Comparison of ENCODE assay signal across 28 cellular contexts in genomic region chr6:2072450-2072849, GRCh38.
DNase-seq lines count a peak whose midpoint lies in the region; TF ChIP-seq lines count a peak whose summit lies in the region.
"Had no signal": no experiment of that assay in that cellular context is flagged by ENCODE, and none has a peak within 500 bp of the region (broad histone marks: within the 10 kb centered on the region; RNA-seq: fewer than 3 reads in every experiment).

No MANE protein-coding gene starts in this region.

- H3K4me1 ChIP-seq in KMS-11 (ENCODE audit: low read depth, poor library complexity, severe bottlenecking), result peaks cover 12% of the 10 kb centered on the region
- no peaks in the 10 kb centered on the region for H3K4me1 ChIP-seq in CD4-positive, alpha-beta memory T cell (ENCODE audit: insufficient read depth, low read length)
- H3K4me1 ChIP-seq: colonic mucosa, prostate gland, thyroid gland, vagina had no signal

- peaks cover 6% of the 10 kb centered on the region for H3K9me3 Mint-ChIP-seq in activated T-helper 1 cell treated with anti-CD3 and anti-CD28 coated beads, Interleukin-12 subunit alpha, Interleukin-12 subunit beta, Interleukin-2, Interleukin-4 antibody, amounts not matched to agents 30 ng/mL and 10 ng/mL and 1 ng/mL, durations not matched to agents 14 hours and 24 hours and 36 hours
- H3K9me3 Mint-ChIP-seq in CD4-positive, alpha-beta memory T cell, result peaks cover 3 to 23% (median 7%) of the 10 kb centered on the region in 8 donors
- H3K9me3 Mint-ChIP-seq: activated CD4-positive, alpha-beta memory T cell treated with anti-CD3 and anti-CD28 coated beads, Interleukin-2, amount 10 ng/mL, durations not matched to agents 7 days and 5 days had no signal

- H3K27ac Mint-ChIP-seq in activated T-helper 1 cell treated with anti-CD3 and anti-CD28 coated beads, Interleukin-12 subunit alpha, Interleukin-12 subunit beta, Interleukin-2, Interleukin-4 antibody, amounts not matched to agents 30 ng/mL and 10 ng/mL and 1 ng/mL, durations not matched to agents 14 hours and 24 hours and 36 hours, result no peak overlapping the region
- no peak overlapping the region for H3K27ac Mint-ChIP-seq in CD4-positive, alpha-beta memory T cell
- H3K27ac Mint-ChIP-seq: activated CD4-positive, alpha-beta memory T cell treated with anti-CD3 and anti-CD28 coated beads, Interleukin-2, amount 10 ng/mL, durations not matched to agents 7 days and 5 days; activated naive CD8-positive, alpha-beta T cell treated with anti-CD3 and anti-CD28 coated beads, Interleukin-2, amount 10 ng/mL, durations not matched to agents 7 days and 5 days; B cell; IgD-negative memory B cell; stimulated activated naive CD8-positive, alpha-beta T cell treated with anti-CD3 and anti-CD28 coated beads, Interleukin-15, amount 100 ng/mL, for 72 hours had no signal

- no peaks in the 10 kb centered on the region for H3K9me3 ChIP-seq in CD4-positive, alpha-beta memory T cell (ENCODE audit: control insufficient read depth in 1 of 2, low read length in 2 of 2)
- H3K9me3 ChIP-seq: colonic mucosa, neutrophil, prostate gland, thyroid gland, vagina had no signal

- H3K4me3 ChIP-seq in AG04449 (ENCODE audit: low read depth, low read length) (no peak overlapping the region), KMS-11 (IDR thresholded peaks at IDR 0.05; ENCODE audit: insufficient read depth, low read depth, low read length) (no peak overlapping the region)
- no peak overlapping the region for H3K4me3 ChIP-seq in CD4-positive, alpha-beta memory T cell (ENCODE audit: low read length in 2 of 2)
- H3K4me3 ChIP-seq: colonic mucosa, prostate gland, thyroid gland, vagina had no signal

- H3K36me3 ChIP-seq in KMS-11 (ENCODE audit: insufficient read depth), result no peaks in the 10 kb centered on the region
- H3K36me3 ChIP-seq in CD4-positive, alpha-beta memory T cell (ENCODE audit: insufficient read depth, low read length), result no peaks in the 10 kb centered on the region
- H3K36me3 ChIP-seq: colonic mucosa, neutrophil, prostate gland, thyroid gland, vagina had no signal

- POLR2A ChIA-PET in AG04449 (lab: Yijun Ruan, JAX), result no interaction called here
- POLR2A ChIA-PET in CD4-positive, alpha-beta memory T cell (lab: Charles Lee; ENCODE audit: partially characterized antibody), result no interaction called here

- DNase-seq in AG04449 (ENCODE audit: low read depth, low spot score) (peak; percentile 9), brain pericyte (ENCODE audit: low read depth, low spot score) (peak; percentile 76), fibroblast of the conjunctiva (ENCODE audit: low read depth) (peak; percentile 94), NCI-H1105 treated with DMSO at 0.1 percent for 48 hours (lab: John Stamatoyannopoulos, UW) (no peak)
- DNase-seq in activated T-helper 1 cell treated with anti-CD3 and anti-CD28 coated beads, Interleukin-12 subunit alpha, Interleukin-12 subunit beta, Interleukin-2, Interleukin-4 antibody, amounts not matched to agents 30 ng/mL and 10 ng/mL and 1 ng/mL, durations not matched to agents 14 hours and 24 hours and 36 hours (ENCODE audit: low spot score), result no peak
- no peak for DNase-seq in CD4-positive, alpha-beta memory T cell
- DNase-seq in activated CD8-positive, alpha-beta memory T cell treated with anti-CD3 and anti-CD28 coated beads for 24 hours, result no peak
- DNase-seq: activated CD4-positive, alpha-beta memory T cell treated with anti-CD3 and anti-CD28 coated beads, Interleukin-2, amount 10 ng/mL, durations not matched to agents 7 days and 5 days; activated effector memory CD4-positive, alpha-beta T cell treated with anti-CD3 and anti-CD28 coated beads, Interleukin-2, amount 50 U/mL, for 16 hours; activated naive CD8-positive, alpha-beta T cell treated with anti-CD3 and anti-CD28 coated beads, Interleukin-2, amount 10 ng/mL, durations not matched to agents 7 days and 5 days; colonic mucosa; H7; islet precursor cell; NCI-H1105; NCI-H226; NCI-H748 treated with DMSO at 0.1 percent for 48 hours; stimulated activated CD8-positive, alpha-beta memory T cell treated with anti-CD3 and anti-CD28 coated beads, Interleukin-4, amount 100 ng/mL, for 48 hours; stimulated activated naive CD8-positive, alpha-beta T cell treated with anti-CD3 and anti-CD28 coated beads, Interleukin-15, amount 100 ng/mL, for 72 hours; T-helper 1 cell; thyroid gland had no signal

- intact Hi-C loops in activated T-helper 1 cell treated with anti-CD3 and anti-CD28 coated beads, Interleukin-12 subunit alpha, Interleukin-12 subunit beta, Interleukin-2, Interleukin-4 antibody, amounts not matched to agents 30 ng/mL and 10 ng/mL and 1 ng/mL, durations not matched to agents 14 hours and 24 hours and 36 hours (cut with micrococcal nuclease), result no loop called here
- intact Hi-C loops in CD4-positive, alpha-beta memory T cell (cut with micrococcal nuclease), result no loop called here

- H3K9ac ChIP-seq in KMS-11, result no peak overlapping the region

- CTCF ChIA-PET in AG04449 (lab: Yijun Ruan, JAX), result interaction anchor here (1.3 kb wide), 1 partner anchor 14 kb away, joined by 5 read pairs; no protein-coding TSS in a partner anchor
- CTCF ChIA-PET in CD4-positive, alpha-beta memory T cell (lab: Charles Lee; ENCODE audit: partially characterized antibody), result no interaction called here

- H3K27me3 Mint-ChIP-seq in activated T-helper 1 cell treated with anti-CD3 and anti-CD28 coated beads, Interleukin-12 subunit alpha, Interleukin-12 subunit beta, Interleukin-2, Interleukin-4 antibody, amounts not matched to agents 30 ng/mL and 10 ng/mL and 1 ng/mL, durations not matched to agents 14 hours and 24 hours and 36 hours (ENCODE audit: insufficient read depth), result peaks cover 2% of the 10 kb centered on the region
- no peaks in the 10 kb centered on the region for H3K27me3 Mint-ChIP-seq in CD4-positive, alpha-beta memory T cell
- H3K27me3 Mint-ChIP-seq: activated CD4-positive, alpha-beta memory T cell treated with anti-CD3 and anti-CD28 coated beads, Interleukin-2, amount 10 ng/mL, durations not matched to agents 7 days and 5 days; B cell; IgD-negative memory B cell; stimulated activated naive CD8-positive, alpha-beta T cell treated with anti-CD3 and anti-CD28 coated beads, Interleukin-15, amount 100 ng/mL, for 72 hours had no signal

- H3K27me3 ChIP-seq in KMS-11 (ENCODE audit: insufficient read depth, low read depth), result no peaks in the 10 kb centered on the region
- no peaks in the 10 kb centered on the region for H3K27me3 ChIP-seq in CD4-positive, alpha-beta memory T cell (ENCODE audit: insufficient read depth, low read length)
- H3K27me3 ChIP-seq: colonic mucosa, neutrophil, thyroid gland, vagina had no signal

- no peak overlapping the region for H3K4me3 Mint-ChIP-seq in activated T-helper 1 cell treated with anti-CD3 and anti-CD28 coated beads, Interleukin-12 subunit alpha, Interleukin-12 subunit beta, Interleukin-2, Interleukin-4 antibody, amounts not matched to agents 30 ng/mL and 10 ng/mL and 1 ng/mL, durations not matched to agents 14 hours and 24 hours and 36 hours
- no peak overlapping the region for H3K4me3 Mint-ChIP-seq in CD4-positive, alpha-beta memory T cell
- H3K4me3 Mint-ChIP-seq: activated CD4-positive, alpha-beta memory T cell treated with anti-CD3 and anti-CD28 coated beads, Interleukin-2, amount 10 ng/mL, durations not matched to agents 7 days and 5 days; activated naive CD8-positive, alpha-beta T cell treated with anti-CD3 and anti-CD28 coated beads, Interleukin-2, amount 10 ng/mL, durations not matched to agents 7 days and 5 days; B cell; brain; IgD-negative memory B cell; stimulated activated naive CD8-positive, alpha-beta T cell treated with anti-CD3 and anti-CD28 coated beads, Interleukin-15, amount 100 ng/mL, for 72 hours had no signal

- H4K20me1 ChIP-seq in KMS-11 (ENCODE audit: insufficient read depth), result no peaks in the 10 kb centered on the region

- H2AFZ ChIP-seq in KMS-11 (ENCODE audit: low read depth), result no peak overlapping the region

- H3K4me2 ChIP-seq in KMS-11, result peak overlapping the region; percentile 7; the same call in 1 of the 2 replicates

- no peaks in the 10 kb centered on the region for H3K79me2 ChIP-seq in KMS-11 (ENCODE audit: insufficient read depth, low read depth)

- no peaks in the 10 kb centered on the region for H3K36me3 Mint-ChIP-seq in activated T-helper 1 cell treated with anti-CD3 and anti-CD28 coated beads, Interleukin-12 subunit alpha, Interleukin-12 subunit beta, Interleukin-2, Interleukin-4 antibody, amounts not matched to agents 30 ng/mL and 10 ng/mL and 1 ng/mL, durations not matched to agents 14 hours and 24 hours and 36 hours (ENCODE audit: low read depth)
- H3K36me3 Mint-ChIP-seq in CD4-positive, alpha-beta memory T cell, result peaks cover 8 to 17% of the 10 kb centered on the region in 2 donors

- no peak overlapping the region for H3K27ac ChIP-seq in KMS-11
- no peak overlapping the region for H3K27ac ChIP-seq in CD4-positive, alpha-beta memory T cell (ENCODE audit: low read depth, low read length)
- H3K27ac ChIP-seq: colonic mucosa, neutrophil, prostate gland, RWPE1, thyroid gland, vagina had no signal

- TF ChIP-seq CTCF in AG04449 (IDR thresholded peaks at IDR 0.05; ENCODE audit: insufficient read depth, low read length, missing control alignments) (no peak), KMS-11 (conservative IDR thresholded peaks at IDR 0.05; ENCODE audit: low read depth, low read length) (no peak)

- peaks cover 8% of the 10 kb centered on the region for H3K4me1 Mint-ChIP-seq in activated T-helper 1 cell treated with anti-CD3 and anti-CD28 coated beads, Interleukin-12 subunit alpha, Interleukin-12 subunit beta, Interleukin-2, Interleukin-4 antibody, amounts not matched to agents 30 ng/mL and 10 ng/mL and 1 ng/mL, durations not matched to agents 14 hours and 24 hours and 36 hours (ENCODE audit: low read depth)
- no peaks in the 10 kb centered on the region for H3K4me1 Mint-ChIP-seq in CD4-positive, alpha-beta memory T cell
- H3K4me1 Mint-ChIP-seq: activated CD4-positive, alpha-beta memory T cell treated with anti-CD3 and anti-CD28 coated beads, Interleukin-2, amount 10 ng/mL, durations not matched to agents 7 days and 5 days; activated naive CD8-positive, alpha-beta T cell treated with anti-CD3 and anti-CD28 coated beads, Interleukin-2, amount 10 ng/mL, durations not matched to agents 7 days and 5 days; B cell; brain; IgD-negative memory B cell had no signal

Comparison
In these comparisons a context has a peak if more than half of its experiments do, and no peak if none do; other contexts are left out.
1. DNase-seq: peak in AG04449 (single experiment), brain pericyte (single experiment) and fibroblast of the conjunctiva (single experiment); none in activated T-helper 1 cell treated with anti-CD3 and anti-CD28 coated beads, Interleukin-12 subunit alpha, Interleukin-12 subunit beta, Interleukin-2, Interleukin-4 antibody, amounts not matched to agents 30 ng/mL and 10 ng/mL and 1 ng/mL, durations not matched to agents 14 hours and 24 hours and 36 hours (single experiment), CD4-positive, alpha-beta memory T cell (0 of 5), NCI-H1105 treated with DMSO at 0.1 percent for 48 hours (single experiment) and activated CD8-positive, alpha-beta memory T cell treated with anti-CD3 and anti-CD28 coated beads for 24 hours (single experiment).